In genomic region chr16:4475880-4476790, GRCh38 we compare ENCODE assay signal across 8 cellular contexts. TPM values are rescaled to one million over a fixed set of nuclear protein-coding genes. Genes with fewer than 3 reads are reported as not detected.
DNase-seq lines count a peak whose midpoint lies in the region; ATAC-seq and TF ChIP-seq lines count a peak whose summit lies in the region.

A gene with protein sequence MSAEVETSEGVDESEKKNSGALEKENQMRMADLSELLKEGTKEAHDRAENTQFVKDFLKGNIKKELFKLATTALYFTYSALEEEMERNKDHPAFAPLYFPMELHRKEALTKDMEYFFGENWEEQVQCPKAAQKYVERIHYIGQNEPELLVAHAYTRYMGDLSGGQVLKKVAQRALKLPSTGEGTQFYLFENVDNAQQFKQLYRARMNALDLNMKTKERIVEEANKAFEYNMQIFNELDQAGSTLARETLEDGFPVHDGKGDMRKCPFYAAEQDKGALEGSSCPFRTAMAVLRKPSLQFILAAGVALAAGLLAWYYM (plus strand): TSS chr16:4476398. CDS start chr16:4505525, 29,127 bp downstream.

- no peaks in the 10 kb centered on the region for H4K20me1 ChIP-seq in IMR-90 (ENCODE audit: insufficient read depth, low read length)

- H2BK120ac ChIP-seq in IMR-90 (ENCODE audit: low read depth, low read length), result peak within 1 kb of the TSS; percentile 7; the same call in 1 of the 2 replicates

- TF ChIP-seq RAD21 in IMR-90 (IDR thresholded peaks at IDR 0.05; ENCODE audit: low read length), result no peak

- TF ChIP-seq POLR2A in IMR-90 (IDR thresholded peaks at IDR 0.05; ENCODE audit: low read depth, low read length), result peak; percentile 59; the same call in 1 of the 2 replicates

- no peaks in the 10 kb centered on the region for H3K27me3 ChIP-seq in IMR-90 (ENCODE audit: control insufficient read depth, insufficient read depth, low read length)
- H3K27me3 ChIP-seq in mucosa of rectum (ENCODE audit: control insufficient read depth in 2 of 2, insufficient read depth in 2 of 2, low read length in 2 of 2), result no peaks in the 10 kb centered on the region

- H2AK5ac ChIP-seq in IMR-90 (ENCODE audit: low read depth, low read length), result peak within 1 kb of the TSS; percentile 51

- H3K36me3 ChIP-seq in IMR-90 (ENCODE audit: control insufficient read depth, insufficient read depth, low read length), result no peaks in the 10 kb centered on the region
- no peaks in the 10 kb centered on the region for H3K36me3 ChIP-seq in mucosa of rectum (ENCODE audit: control insufficient read depth in 2 of 2, insufficient read depth in 2 of 2, low read length in 2 of 2)

- H3K79me1 ChIP-seq in IMR-90 (ENCODE audit: low read depth in 1 of 2, low read length in 2 of 2), result peaks cover 16 to 60% of the 10 kb centered on the region in 2 experiments

- WGBS in IMR-90 (ENCODE audit: extremely low coverage in 2 of 2, insufficient read length in 1 of 2), 2 experiments, result 31% methylated on average over 20 of the region's 70 CpGs; no CpG with 5 or more reads in 1 of the 2 experiments

- BruUV-seq in IMR-90 (replicated peaks; lab: Mats Ljungman, UMichigan), result no TSS peak

- peak within 1 kb of the TSS; percentile 40; the same call in 1 of the 3 replicates for H2BK15ac ChIP-seq in IMR-90 (ENCODE audit: low read depth, low read length)

- peak within 1 kb of the TSS; percentile 39 for H3K14ac ChIP-seq in IMR-90 (replicated peaks; ENCODE audit: low read depth, low read length)

- H3K9ac ChIP-seq in IMR-90 (ENCODE audit: low read depth, low read length) (peak within 1 kb of the TSS; percentile 60), mucosa of rectum (ENCODE audit: low read depth in 1 of 2, low read length in 2 of 2) (peak within 1 kb of the TSS; percentile 82 to 83)

- CTCF ChIA-PET in IMR-90 (lab: Yijun Ruan, JAX), result interaction anchor here (0.6 to 1.0 kb wide), 4 partner anchors 13 to 23 kb away, joined by 3 to 4 read pairs (median 4); no protein-coding TSS in a partner anchor

- H3K23ac ChIP-seq in IMR-90 (ENCODE audit: low read depth, low read length), result peak within 1 kb of the TSS; percentile 95

- H3K4me1 ChIP-seq in IMR-90 (ENCODE audit: control insufficient read depth, insufficient read depth, low read length) (peaks cover 2% of the 10 kb centered on the region; the same call in 1 of the 2 replicates), mucosa of rectum (ENCODE audit: control insufficient read depth in 2 of 2, insufficient read depth in 2 of 2, low read length in 2 of 2) (peaks cover 6 to 9% of the 10 kb centered on the region in 2 donors)

- peak within 1 kb of the TSS; percentile 94 for H3K4me2 ChIP-seq in IMR-90 (ENCODE audit: low read depth, low read length)

- peak; percentile 92 for DNase-seq in DMS153 (lab: John Stamatoyannopoulos, UW)
- peak; percentile 86 for DNase-seq in IMR-90
- peak; percentile 57 for DNase-seq in OCI-M2 (lab: John Stamatoyannopoulos, UW; ENCODE audit: unreplicated experiment)
- DNase-seq in activated T-cell treated with anti-CD3 and anti-CD28 coated beads for 48 hours (ENCODE audit: low read depth), result peak; percentile 98
- no peak for DNase-seq in epithelial cell of proximal tubule (ENCODE audit: low read depth)
- DNase-seq in stimulated activated CD8-positive, alpha-beta memory T cell treated with anti-CD3 and anti-CD28 coated beads, Interleukin-7, amount 100 ng/mL, for 1 hour (ENCODE audit: low read depth in 2 of 2), result peak; percentile 86 to 88

- H4K91ac ChIP-seq in IMR-90 (ENCODE audit: insufficient read depth, low read depth, low read length), result peak within 1 kb of the TSS; percentile 9; the same call in 1 of the 2 replicates

- dilution Hi-C loops in IMR-90 (cut with HindIII; ENCODE audit: low sequenced_read_pairs, unreplicated experiment), result no loop called here

- ATAC-seq in GM21528 (IDR thresholded peaks at IDR 0.05; ENCODE audit: low FRiP score, unreplicated experiment), result peak; percentile 78
- ATAC-seq in IMR-90 (ENCODE audit: low read depth), result peak; percentile 94

- H2AK9ac ChIP-seq in IMR-90 (replicated peaks; ENCODE audit: low read depth, low read length, poor library complexity), result peak within 1 kb of the TSS; percentile 94

- TF ChIP-seq CTCF in IMR-90 (conservative IDR thresholded peaks at IDR 0.05; ENCODE audit: low read depth, low read length) (peak; percentile 48), epithelial cell of proximal tubule (conservative IDR thresholded peaks at IDR 0.05; ENCODE audit: low read depth, low read length) (peak; percentile 38)

- H3K18ac ChIP-seq in IMR-90 (ENCODE audit: low read depth, low read length), result no peak within 1 kb of the TSS

- peaks cover 3% of the 10 kb centered on the region; the same call in 1 of the 2 replicates for H3K9me1 ChIP-seq in IMR-90 (ENCODE audit: insufficient read depth, low read length)

- H2BK5ac ChIP-seq in IMR-90 (ENCODE audit: low read depth, low read length, poor library complexity, severe bottlenecking), result peak within 1 kb of the TSS; percentile 51

- H3K4ac ChIP-seq in IMR-90 (ENCODE audit: low read depth, low read length), result peak within 1 kb of the TSS; percentile 46

- H3K9me3 ChIP-seq in IMR-90 (ENCODE audit: control insufficient read depth, insufficient read depth, low read length) (no peaks in the 10 kb centered on the region), mucosa of rectum (ENCODE audit: control insufficient read depth in 2 of 2, low read length in 2 of 2) (no peaks in the 10 kb centered on the region)

- POLR2A ChIA-PET in IMR-90 (lab: Charles Lee; ENCODE audit: unreplicated experiment), result no interaction called here

- H4K5ac ChIP-seq in IMR-90 (ENCODE audit: low read depth, low read length), result no peak within 1 kb of the TSS

- H3K27ac ChIP-seq in IMR-90 (ENCODE audit: insufficient read depth, low read length), result peak within 1 kb of the TSS; percentile 53
- peak within 1 kb of the TSS; percentile 84 to 91 for H3K27ac ChIP-seq in mucosa of rectum (ENCODE audit: low read depth in 2 of 2, low read length in 2 of 2)

- peak within 1 kb of the TSS; percentile 86 for H3K4me3 ChIP-seq in IMR-90 (ENCODE audit: insufficient read depth, low read depth, low read length)
- peak within 1 kb of the TSS; percentile 99 for H3K4me3 ChIP-seq in epithelial cell of proximal tubule (ENCODE audit: low read depth, low read length)
- H3K4me3 ChIP-seq in mucosa of rectum (ENCODE audit: low read length in 2 of 2), result peak within 1 kb of the TSS; percentile 85

- intact Hi-C loops in IMR-90 (cut with micrococcal nuclease), result no loop called here

- peak within 1 kb of the TSS in 1 of 2 experiments; percentile 87; a peak in 3 of 4 replicates for H4K8ac ChIP-seq in IMR-90 (ENCODE audit: low read depth in 2 of 2, low read length in 2 of 2)

- no peak within 1 kb of the TSS for H2BK20ac ChIP-seq in IMR-90 (ENCODE audit: low read depth, low read length)

- H2AFZ ChIP-seq in IMR-90 (replicated peaks; ENCODE audit: low read length, poor library complexity), result peak within 1 kb of the TSS; percentile 95

- peak within 1 kb of the TSS; percentile 32; the same call in 1 of the 2 replicates for H3K56ac ChIP-seq in IMR-90 (ENCODE audit: extremely low read depth, insufficient read depth, low read length)

- in situ Hi-C loops in IMR-90 (cut with MboI; ENCODE audit: low sequenced_read_pairs), result no loop called here

TF ChIP-seq in IMR-90, 13 proteins besides CTCF, POLR2A, EP300 and RAD21:
- TF ChIP-seq BHLHE40 (IDR thresholded peaks at IDR 0.05; ENCODE audit: low read depth, low read length), result peak; percentile 36; the same call in 1 of the 2 replicates
- 0 out of 2 replicates have a peak, but pooled peaks have one; percentile 1 for TF ChIP-seq SMC3 (IDR thresholded peaks at IDR 0.05; ENCODE audit: low read depth, low read length)
- peak; percentile 62; the same call in 1 of the 2 replicates for TF ChIP-seq USF2 (IDR thresholded peaks at IDR 0.05; ENCODE audit: low read depth, low read length)
- TF ChIP-seq MAZ (IDR thresholded peaks at IDR 0.05; ENCODE audit: borderline replicate concordance, low read depth, low read length), result no peak
- peak; percentile 96 for TF ChIP-seq MXI1 (IDR thresholded peaks at IDR 0.05; ENCODE audit: borderline replicate concordance, low read depth, low read length)
- no peak for TF ChIP-seq FOS (IDR thresholded peaks at IDR 0.05; ENCODE audit: low read depth, low read length)

RNA-seq across cellular contexts. Expression of the gene that starts here (rescaled TPM):
- 91.1 and 98.8 TPM in 2 replicates for total RNA-seq in IMR-90 (2012; rRNA removed)
- polyA plus RNA-seq in IMR-90 (2012; rRNA removed), result 93.9 and 109 TPM in 2 replicates
- 80.5 and 83.7 TPM in 2 replicates for polyA plus RNA-seq in IMR-90 (2012; cell fraction: cytosol; rRNA removed)
- 50.5 and 52.2 TPM in 2 replicates for polyA plus RNA-seq in IMR-90 (2012; cell fraction: nucleus; rRNA removed; ENCODE audit: low replicate concordance)
- 75.9 and 105 TPM in 2 replicates for total RNA-seq in epithelial cell of proximal tubule
